1 cellular context compared by ENCODE assay signal in the genomic region with DNA sequence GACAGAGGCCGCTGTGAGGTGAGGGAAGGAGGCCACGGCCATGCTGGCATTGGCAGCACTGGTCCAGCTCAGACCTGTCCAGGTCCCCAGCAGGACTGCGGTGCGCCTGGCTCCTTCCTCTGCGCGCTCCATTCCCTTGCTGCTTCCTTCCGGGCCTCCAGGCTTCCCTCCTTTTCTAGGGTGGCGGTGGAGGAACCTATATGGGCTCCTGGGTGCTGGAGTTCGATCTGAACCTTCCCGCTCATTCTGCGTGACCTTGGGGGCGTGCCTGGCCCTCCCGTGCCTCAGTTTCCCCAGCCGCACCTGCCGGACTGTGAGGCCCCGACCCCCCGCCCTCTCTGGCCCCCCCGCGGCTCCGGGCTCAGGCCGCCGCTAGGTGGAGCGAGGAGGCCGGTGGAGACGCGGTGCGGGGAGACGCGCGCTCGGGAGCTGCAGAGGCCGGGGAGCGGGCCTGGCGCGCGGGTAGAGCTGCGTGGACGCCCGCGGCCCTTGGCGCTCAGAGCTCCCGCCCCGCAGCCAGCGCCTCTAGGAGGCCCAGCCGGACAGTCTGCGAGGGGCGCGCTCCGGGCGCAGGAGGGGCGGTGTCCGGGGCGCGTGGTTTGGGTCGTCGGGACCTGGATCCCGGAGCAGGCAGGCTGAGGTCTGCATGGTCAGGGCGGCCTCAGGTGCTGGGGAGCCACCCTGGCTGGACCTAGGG.
TF ChIP-seq lines count a peak whose summit lies in the region.

No MANE protein-coding gene starts in this region.

TF ChIP-seq in HepG2, 621 proteins besides CTCF, POLR2A, EP300 and RAD21 (continued from another document and continues in another):
- TF ChIP-seq, protein P1, sequence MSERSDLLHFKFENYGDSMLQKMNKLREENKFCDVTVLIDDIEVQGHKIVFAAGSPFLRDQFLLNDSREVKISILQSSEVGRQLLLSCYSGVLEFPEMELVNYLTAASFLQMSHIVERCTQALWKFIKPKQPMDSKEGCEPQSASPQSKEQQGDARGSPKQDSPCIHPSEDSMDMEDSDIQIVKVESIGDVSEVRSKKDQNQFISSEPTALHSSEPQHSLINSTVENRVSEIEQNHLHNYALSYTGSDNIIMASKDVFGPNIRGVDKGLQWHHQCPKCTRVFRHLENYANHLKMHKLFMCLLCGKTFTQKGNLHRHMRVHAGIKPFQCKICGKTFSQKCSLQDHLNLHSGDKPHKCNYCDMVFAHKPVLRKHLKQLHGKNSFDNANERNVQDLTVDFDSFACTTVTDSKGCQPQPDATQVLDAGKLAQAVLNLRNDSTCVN (CRISPR knock-in tag; IDR thresholded peaks at IDR 0.05; ENCODE audit: borderline replicate concordance), result no peak
- TF ChIP-seq, protein P2, sequence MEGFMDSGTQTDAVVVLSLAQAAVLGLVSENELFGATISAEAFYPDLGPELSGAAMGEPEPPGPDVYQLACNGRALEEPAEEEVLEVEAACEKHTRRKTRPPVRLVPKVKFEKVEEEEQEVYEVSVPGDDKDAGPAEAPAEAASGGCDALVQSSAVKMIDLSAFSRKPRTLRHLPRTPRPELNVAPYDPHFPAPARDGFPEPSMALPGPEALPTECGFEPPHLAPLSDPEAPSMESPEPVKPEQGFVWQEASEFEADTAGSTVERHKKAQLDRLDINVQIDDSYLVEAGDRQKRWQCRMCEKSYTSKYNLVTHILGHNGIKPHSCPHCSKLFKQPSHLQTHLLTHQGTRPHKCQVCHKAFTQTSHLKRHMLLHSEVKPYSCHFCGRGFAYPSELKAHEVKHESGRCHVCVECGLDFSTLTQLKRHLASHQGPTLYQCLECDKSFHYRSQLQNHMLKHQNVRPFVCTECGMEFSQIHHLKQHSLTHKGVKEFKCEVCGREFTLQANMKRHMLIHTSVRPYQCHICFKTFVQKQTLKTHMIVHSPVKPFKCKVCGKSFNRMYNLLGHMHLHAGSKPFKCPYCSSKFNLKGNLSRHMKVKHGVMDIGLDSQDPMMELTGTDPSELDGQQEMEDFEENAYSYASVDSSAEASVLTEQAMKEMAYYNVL (CRISPR knock-in tag; IDR thresholded peaks at IDR 0.05; ENCODE audit: borderline replicate concordance), result 0 out of 2 replicates have a peak, but pooled peaks have one; percentile 11
- TF ChIP-seq, protein P3, sequence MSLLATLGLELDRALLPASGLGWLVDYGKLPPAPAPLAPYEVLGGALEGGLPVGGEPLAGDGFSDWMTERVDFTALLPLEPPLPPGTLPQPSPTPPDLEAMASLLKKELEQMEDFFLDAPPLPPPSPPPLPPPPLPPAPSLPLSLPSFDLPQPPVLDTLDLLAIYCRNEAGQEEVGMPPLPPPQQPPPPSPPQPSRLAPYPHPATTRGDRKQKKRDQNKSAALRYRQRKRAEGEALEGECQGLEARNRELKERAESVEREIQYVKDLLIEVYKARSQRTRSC (CRISPR knock-in tag; IDR thresholded peaks at IDR 0.05; ENCODE audit: low read depth), result no peak
- TF ChIP-seq ZNF510 (CRISPR knock-in tag; IDR thresholded peaks at IDR 0.05; ENCODE audit: low read depth) (no peak; the same call in 1 of the 2 replicates), PTBP1 (IDR thresholded peaks at IDR 0.05; ENCODE audit: low read depth, low read length, poor library complexity, severe bottlenecking) (no peak), ZNF567 (CRISPR knock-in tag; IDR thresholded peaks at IDR 0.05; ENCODE audit: borderline replicate concordance) (no peak), ZFX (CRISPR knock-in tag; IDR thresholded peaks at IDR 0.05; ENCODE audit: low read depth) (peak; percentile 73), ISL2 (CRISPR knock-in tag; IDR thresholded peaks at IDR 0.05) (no peak), ZIK1 (CRISPR knock-in tag; IDR thresholded peaks at IDR 0.05; ENCODE audit: borderline replicate concordance, low read depth) (no peak), ZNF367 (CRISPR knock-in tag; IDR thresholded peaks at IDR 0.05; ENCODE audit: borderline replicate concordance) (no peak), JUN (CRISPR knock-in tag; IDR thresholded peaks at IDR 0.05) (no peak), TEAD3 (CRISPR knock-in tag; optimal IDR thresholded peaks at IDR 0.05; ENCODE audit: borderline replicate concordance) (no peak), ZNF101 (CRISPR knock-in tag; IDR thresholded peaks at IDR 0.05; ENCODE audit: borderline replicate concordance, low read depth) (no peak), SMYD3 (CRISPR knock-in tag; IDR thresholded peaks at IDR 0.05) (no peak), ZNF839 (CRISPR knock-in tag; IDR thresholded peaks at IDR 0.05; ENCODE audit: borderline replicate concordance) (no peak), YEATS2 (CRISPR knock-in tag; IDR thresholded peaks at IDR 0.05; ENCODE audit: borderline replicate concordance) (no peak), KDM5A (IDR thresholded peaks at IDR 0.05; ENCODE audit: borderline replicate concordance, low read length) (no peak), ZNF761 (CRISPR knock-in tag; conservative IDR thresholded peaks at IDR 0.05) (0 out of 2 replicates have a peak, but pooled peaks have one; percentile 38), DPF2 (CRISPR knock-in tag; IDR thresholded peaks at IDR 0.05; ENCODE audit: borderline replicate concordance, low read depth) (no peak), RBM22 (optimal IDR thresholded peaks at IDR 0.05; ENCODE audit: low read length) (no peak), NCOA2 (CRISPR knock-in tag; IDR thresholded peaks at IDR 0.05) (no peak), ZSCAN31 (CRISPR knock-in tag; IDR thresholded peaks at IDR 0.05; ENCODE audit: low read depth) (0 out of 2 replicates have a peak, but pooled peaks have one; percentile 28), DNMT3B (CRISPR knock-in tag; conservative IDR thresholded peaks at IDR 0.05) (no peak), PRMT3 (CRISPR knock-in tag; IDR thresholded peaks at IDR 0.05; ENCODE audit: borderline replicate concordance, low read depth) (no peak), ZNF776 (CRISPR knock-in tag; IDR thresholded peaks at IDR 0.05) (no peak), ADNP (CRISPR knock-in tag; IDR thresholded peaks at IDR 0.05) (no peak), EZH2 (conservative IDR thresholded peaks at IDR 0.05; ENCODE audit: low read depth, low read length) (no peak), ZNF543 (CRISPR knock-in tag; IDR thresholded peaks at IDR 0.05) (no peak; the same call in 1 of the 2 replicates), MAZ (IDR thresholded peaks at IDR 0.05; ENCODE audit: borderline replicate concordance, low read depth, low read length) (peak; percentile 98), MAZ (CRISPR knock-in tag; IDR thresholded peaks at IDR 0.05; ENCODE audit: low read depth) (peak; percentile 98), ZNF292 (CRISPR knock-in tag; IDR thresholded peaks at IDR 0.05; ENCODE audit: borderline replicate concordance, low read depth) (no peak), GPN1 (CRISPR knock-in tag; IDR thresholded peaks at IDR 0.05; ENCODE audit: borderline replicate concordance) (no peak)
- TF ChIP-seq, protein P4, sequence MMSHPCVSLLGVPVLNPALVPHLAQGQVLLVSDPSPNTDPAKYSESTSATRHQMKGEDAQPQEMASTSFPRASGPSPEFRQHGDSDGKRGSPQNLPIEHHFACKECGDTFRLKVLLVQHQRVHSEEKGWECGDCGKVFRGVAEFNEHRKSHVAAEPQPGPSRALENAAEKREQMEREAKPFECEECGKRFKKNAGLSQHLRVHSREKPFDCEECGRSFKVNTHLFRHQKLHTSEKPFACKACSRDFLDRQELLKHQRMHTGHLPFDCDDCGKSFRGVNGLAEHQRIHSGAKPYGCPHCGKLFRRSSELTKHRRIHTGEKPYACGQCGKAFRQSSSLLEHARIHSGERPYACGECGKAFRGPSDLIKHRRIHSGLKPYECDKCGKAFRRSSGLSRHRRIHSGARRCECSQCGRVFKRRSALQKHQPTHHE (CRISPR knock-in tag; IDR thresholded peaks at IDR 0.05; ENCODE audit: borderline replicate concordance), result no peak
- TF ChIP-seq, protein P5, sequence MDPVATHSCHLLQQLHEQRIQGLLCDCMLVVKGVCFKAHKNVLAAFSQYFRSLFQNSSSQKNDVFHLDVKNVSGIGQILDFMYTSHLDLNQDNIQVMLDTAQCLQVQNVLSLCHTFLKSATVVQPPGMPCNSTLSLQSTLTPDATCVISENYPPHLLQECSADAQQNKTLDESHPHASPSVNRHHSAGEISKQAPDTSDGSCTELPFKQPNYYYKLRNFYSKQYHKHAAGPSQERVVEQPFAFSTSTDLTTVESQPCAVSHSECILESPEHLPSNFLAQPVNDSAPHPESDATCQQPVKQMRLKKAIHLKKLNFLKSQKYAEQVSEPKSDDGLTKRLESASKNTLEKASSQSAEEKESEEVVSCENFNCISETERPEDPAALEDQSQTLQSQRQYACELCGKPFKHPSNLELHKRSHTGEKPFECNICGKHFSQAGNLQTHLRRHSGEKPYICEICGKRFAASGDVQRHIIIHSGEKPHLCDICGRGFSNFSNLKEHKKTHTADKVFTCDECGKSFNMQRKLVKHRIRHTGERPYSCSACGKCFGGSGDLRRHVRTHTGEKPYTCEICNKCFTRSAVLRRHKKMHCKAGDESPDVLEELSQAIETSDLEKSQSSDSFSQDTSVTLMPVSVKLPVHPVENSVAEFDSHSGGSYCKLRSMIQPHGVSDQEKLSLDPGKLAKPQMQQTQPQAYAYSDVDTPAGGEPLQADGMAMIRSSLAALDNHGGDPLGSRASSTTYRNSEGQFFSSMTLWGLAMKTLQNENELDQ (CRISPR knock-in tag; IDR thresholded peaks at IDR 0.05; ENCODE audit: borderline replicate concordance), result no peak
- TF ChIP-seq, protein P6, sequence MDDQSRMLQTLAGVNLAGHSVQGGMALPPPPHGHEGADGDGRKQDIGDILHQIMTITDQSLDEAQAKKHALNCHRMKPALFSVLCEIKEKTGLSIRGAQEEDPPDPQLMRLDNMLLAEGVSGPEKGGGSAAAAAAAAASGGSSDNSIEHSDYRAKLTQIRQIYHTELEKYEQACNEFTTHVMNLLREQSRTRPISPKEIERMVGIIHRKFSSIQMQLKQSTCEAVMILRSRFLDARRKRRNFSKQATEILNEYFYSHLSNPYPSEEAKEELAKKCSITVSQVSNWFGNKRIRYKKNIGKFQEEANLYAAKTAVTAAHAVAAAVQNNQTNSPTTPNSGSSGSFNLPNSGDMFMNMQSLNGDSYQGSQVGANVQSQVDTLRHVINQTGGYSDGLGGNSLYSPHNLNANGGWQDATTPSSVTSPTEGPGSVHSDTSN (CRISPR knock-in tag; IDR thresholded peaks at IDR 0.05; ENCODE audit: borderline replicate concordance), result no peak
- TF ChIP-seq, protein P7, sequence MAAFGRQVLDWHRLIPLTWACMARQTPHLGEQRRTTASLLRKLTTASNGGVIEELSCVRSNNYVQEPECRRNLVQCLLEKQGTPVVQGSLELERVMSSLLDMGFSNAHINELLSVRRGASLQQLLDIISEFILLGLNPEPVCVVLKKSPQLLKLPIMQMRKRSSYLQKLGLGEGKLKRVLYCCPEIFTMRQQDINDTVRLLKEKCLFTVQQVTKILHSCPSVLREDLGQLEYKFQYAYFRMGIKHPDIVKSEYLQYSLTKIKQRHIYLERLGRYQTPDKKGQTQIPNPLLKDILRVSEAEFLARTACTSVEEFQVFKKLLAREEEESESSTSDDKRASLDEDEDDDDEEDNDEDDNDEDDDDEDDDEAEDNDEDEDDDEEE (CRISPR knock-in tag; IDR thresholded peaks at IDR 0.05), result no peak
- TF ChIP-seq, protein P8, sequence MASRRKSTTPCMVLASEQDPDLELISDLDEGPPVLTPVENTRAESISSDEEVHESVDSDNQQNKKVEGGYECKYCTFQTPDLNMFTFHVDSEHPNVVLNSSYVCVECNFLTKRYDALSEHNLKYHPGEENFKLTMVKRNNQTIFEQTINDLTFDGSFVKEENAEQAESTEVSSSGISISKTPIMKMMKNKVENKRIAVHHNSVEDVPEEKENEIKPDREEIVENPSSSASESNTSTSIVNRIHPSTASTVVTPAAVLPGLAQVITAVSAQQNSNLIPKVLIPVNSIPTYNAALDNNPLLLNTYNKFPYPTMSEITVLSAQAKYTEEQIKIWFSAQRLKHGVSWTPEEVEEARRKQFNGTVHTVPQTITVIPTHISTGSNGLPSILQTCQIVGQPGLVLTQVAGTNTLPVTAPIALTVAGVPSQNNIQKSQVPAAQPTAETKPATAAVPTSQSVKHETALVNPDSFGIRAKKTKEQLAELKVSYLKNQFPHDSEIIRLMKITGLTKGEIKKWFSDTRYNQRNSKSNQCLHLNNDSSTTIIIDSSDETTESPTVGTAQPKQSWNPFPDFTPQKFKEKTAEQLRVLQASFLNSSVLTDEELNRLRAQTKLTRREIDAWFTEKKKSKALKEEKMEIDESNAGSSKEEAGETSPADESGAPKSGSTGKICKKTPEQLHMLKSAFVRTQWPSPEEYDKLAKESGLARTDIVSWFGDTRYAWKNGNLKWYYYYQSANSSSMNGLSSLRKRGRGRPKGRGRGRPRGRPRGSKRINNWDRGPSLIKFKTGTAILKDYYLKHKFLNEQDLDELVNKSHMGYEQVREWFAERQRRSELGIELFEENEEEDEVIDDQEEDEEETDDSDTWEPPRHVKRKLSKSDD (CRISPR knock-in tag; IDR thresholded peaks at IDR 0.05; ENCODE audit: low read depth), result no peak
- TF ChIP-seq, protein P9, sequence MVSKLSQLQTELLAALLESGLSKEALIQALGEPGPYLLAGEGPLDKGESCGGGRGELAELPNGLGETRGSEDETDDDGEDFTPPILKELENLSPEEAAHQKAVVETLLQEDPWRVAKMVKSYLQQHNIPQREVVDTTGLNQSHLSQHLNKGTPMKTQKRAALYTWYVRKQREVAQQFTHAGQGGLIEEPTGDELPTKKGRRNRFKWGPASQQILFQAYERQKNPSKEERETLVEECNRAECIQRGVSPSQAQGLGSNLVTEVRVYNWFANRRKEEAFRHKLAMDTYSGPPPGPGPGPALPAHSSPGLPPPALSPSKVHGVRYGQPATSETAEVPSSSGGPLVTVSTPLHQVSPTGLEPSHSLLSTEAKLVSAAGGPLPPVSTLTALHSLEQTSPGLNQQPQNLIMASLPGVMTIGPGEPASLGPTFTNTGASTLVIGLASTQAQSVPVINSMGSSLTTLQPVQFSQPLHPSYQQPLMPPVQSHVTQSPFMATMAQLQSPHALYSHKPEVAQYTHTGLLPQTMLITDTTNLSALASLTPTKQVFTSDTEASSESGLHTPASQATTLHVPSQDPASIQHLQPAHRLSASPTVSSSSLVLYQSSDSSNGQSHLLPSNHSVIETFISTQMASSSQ (IDR thresholded peaks at IDR 0.05; ENCODE audit: low read depth), result no peak
- TF ChIP-seq, protein P9 (CRISPR knock-in tag; IDR thresholded peaks at IDR 0.05; ENCODE audit: borderline replicate concordance), result no peak
- TF ChIP-seq, protein P10, sequence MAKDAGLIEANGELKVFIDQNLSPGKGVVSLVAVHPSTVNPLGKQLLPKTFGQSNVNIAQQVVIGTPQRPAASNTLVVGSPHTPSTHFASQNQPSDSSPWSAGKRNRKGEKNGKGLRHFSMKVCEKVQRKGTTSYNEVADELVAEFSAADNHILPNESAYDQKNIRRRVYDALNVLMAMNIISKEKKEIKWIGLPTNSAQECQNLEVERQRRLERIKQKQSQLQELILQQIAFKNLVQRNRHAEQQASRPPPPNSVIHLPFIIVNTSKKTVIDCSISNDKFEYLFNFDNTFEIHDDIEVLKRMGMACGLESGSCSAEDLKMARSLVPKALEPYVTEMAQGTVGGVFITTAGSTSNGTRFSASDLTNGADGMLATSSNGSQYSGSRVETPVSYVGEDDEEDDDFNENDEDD (CRISPR knock-in tag; IDR thresholded peaks at IDR 0.05; ENCODE audit: borderline replicate concordance), result 0 out of 2 replicates have a peak, but pooled peaks have one; percentile 27
